Comparison of ENCODE assay signal across 7 cellular contexts in genomic region chr21:43864806-43865470, GRCh38. TPM values are rescaled to one million over a fixed set of nuclear protein-coding genes. Genes with fewer than 3 reads are reported as not detected.
DNase-seq lines count a peak whose midpoint lies in the region; ATAC-seq, FAIRE-seq and TF ChIP-seq lines count a peak whose summit lies in the region.

A gene with protein sequence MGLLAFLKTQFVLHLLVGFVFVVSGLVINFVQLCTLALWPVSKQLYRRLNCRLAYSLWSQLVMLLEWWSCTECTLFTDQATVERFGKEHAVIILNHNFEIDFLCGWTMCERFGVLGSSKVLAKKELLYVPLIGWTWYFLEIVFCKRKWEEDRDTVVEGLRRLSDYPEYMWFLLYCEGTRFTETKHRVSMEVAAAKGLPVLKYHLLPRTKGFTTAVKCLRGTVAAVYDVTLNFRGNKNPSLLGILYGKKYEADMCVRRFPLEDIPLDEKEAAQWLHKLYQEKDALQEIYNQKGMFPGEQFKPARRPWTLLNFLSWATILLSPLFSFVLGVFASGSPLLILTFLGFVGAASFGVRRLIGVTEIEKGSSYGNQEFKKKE (plus strand): TSS chr21:43865223. CDS start chr21:43959682, 94,459 bp downstream.

- no peaks in the 10 kb centered on the region for H3K9me3 Mint-ChIP-seq in activated T-cell treated with anti-CD3 and anti-CD28 coated beads, Interleukin-2, amount 50 U/mL, for 4 hours
- no peaks in the 10 kb centered on the region for H3K9me3 Mint-ChIP-seq in neural crest cell

- FAIRE-seq in GM12892 (lab: Jason Lieb, UNC), result no peak

- peak within 1 kb of the TSS; percentile 61 for H3K4me3 ChIP-seq in LNCaP clone FGC (ENCODE audit: low read depth, low read length)
- peak within 1 kb of the TSS; percentile 72 for H3K4me3 ChIP-seq in fibroblast of villous mesenchyme (ENCODE audit: low read depth, low read length)

- H3K4me1 Mint-ChIP-seq in activated T-cell treated with anti-CD3 and anti-CD28 coated beads, Interleukin-2, amount 50 U/mL, for 4 hours (ENCODE audit: low read depth), result peaks cover 35% of the 10 kb centered on the region
- H3K4me1 Mint-ChIP-seq in neural crest cell, result peaks cover 32% of the 10 kb centered on the region

- ATAC-seq in activated T-cell treated with anti-CD3 and anti-CD28 coated beads, Interleukin-2, amount 50 U/mL, for 4 hours, result peak; percentile 42 to 46
- no peak for ATAC-seq in HG03520 (IDR thresholded peaks at IDR 0.05; ENCODE audit: unreplicated experiment)

- DNase-seq in GM12892 (ENCODE audit: insufficient read length) (peak; percentile 41), LNCaP clone FGC (ENCODE audit: low read depth) (no peak), fibroblast of villous mesenchyme (ENCODE audit: low read depth) (peak; percentile 10), neural crest cell (ENCODE audit: low read depth, low spot score) (no peak), NCI-H1694 treated with DMSO at 0.1 percent for 48 hours (lab: John Stamatoyannopoulos, UW) (no peak)
- peak; percentile 34 for DNase-seq in activated T-cell treated with anti-CD3 and anti-CD28 coated beads, Interleukin-2, amount 50 U/mL, for 4 hours

- TF ChIP-seq POLR2A in GM12892 (IDR thresholded peaks at IDR 0.05; ENCODE audit: low read depth, low read length), result no peak

- TF ChIP-seq CTCF in LNCaP clone FGC (IDR thresholded peaks at IDR 0.05; ENCODE audit: control insufficient read depth, extremely low read depth, insufficient read depth), result peak; percentile 18; the same call in 1 of the 2 replicates
- TF ChIP-seq CTCF in fibroblast of villous mesenchyme (IDR thresholded peaks at IDR 0.05; ENCODE audit: insufficient read depth, low read depth, low read length), result no peak
- TF ChIP-seq CTCF in neural crest cell (conservative IDR thresholded peaks at IDR 0.05), result no peak

- H3K36me3 Mint-ChIP-seq in activated T-cell treated with anti-CD3 and anti-CD28 coated beads, Interleukin-2, amount 50 U/mL, for 4 hours (ENCODE audit: insufficient read depth), result peaks cover 18% of the 10 kb centered on the region
- H3K36me3 Mint-ChIP-seq in neural crest cell (ENCODE audit: low read depth), result no peaks in the 10 kb centered on the region

- no peak within 1 kb of the TSS for H3K27ac Mint-ChIP-seq in neural crest cell (ENCODE audit: unreplicated experiment)

- no peaks in the 10 kb centered on the region for H3K27me3 Mint-ChIP-seq in activated T-cell treated with anti-CD3 and anti-CD28 coated beads, Interleukin-2, amount 50 U/mL, for 4 hours (ENCODE audit: low read depth)
- H3K27me3 Mint-ChIP-seq in neural crest cell (ENCODE audit: low read depth), result peaks cover 3% of the 10 kb centered on the region

- peak within 1 kb of the TSS; percentile 85 for H3K4me3 Mint-ChIP-seq in activated T-cell treated with anti-CD3 and anti-CD28 coated beads, Interleukin-2, amount 50 U/mL, for 4 hours
- peak within 1 kb of the TSS; percentile 80 for H3K4me3 Mint-ChIP-seq in neural crest cell

RNA-seq across cellular contexts. Expression of the gene that starts here (rescaled TPM):
- polyA plus RNA-seq in GM12892 (2012; ENCODE audit: missing spikeins), result 36.2 TPM
- total RNA-seq in activated T-cell treated with anti-CD3 and anti-CD28 coated beads, Interleukin-2, amount 50 U/mL, for 4 hours, result 100 to 1,000 TPM in 2 of 3 donors, 10 to 100 TPM in 1; 97.4 to 122 (median 117) TPM
- total RNA-seq in fibroblast of villous mesenchyme, result 52.2 and 63.5 TPM in 2 replicates
- total RNA-seq in neural crest cell, result 37.3 and 40.3 TPM in 2 replicates

Comparison
In these comparisons a context has a peak if more than half of its experiments do, and no peak if none do; other contexts are left out.
1. DNase-seq: peak in GM12892 (single experiment), activated T-cell treated with anti-CD3 and anti-CD28 coated beads, Interleukin-2, amount 50 U/mL, for 4 hours (single experiment) and fibroblast of villous mesenchyme (single experiment); none in LNCaP clone FGC (single experiment), neural crest cell (single experiment) and NCI-H1694 treated with DMSO at 0.1 percent for 48 hours (single experiment).